24 cellular contexts compared by ENCODE assay signal in genomic region chr1:209861242-209861641, GRCh38. TPM values are rescaled to one million over a fixed set of nuclear protein-coding genes. Genes with fewer than 3 reads are reported as not detected.
DNase-seq lines count a peak whose midpoint lies in the region; ATAC-seq and TF ChIP-seq lines count a peak whose summit lies in the region.
"Had no signal": no experiment of that assay in that cellular context is flagged by ENCODE, and none has a peak within 500 bp of the region (broad histone marks: within the 10 kb centered on the region; RNA-seq: fewer than 3 reads in every experiment).

No MANE protein-coding gene starts in this region.

- no peak overlapping the region for H4K91ac ChIP-seq in H9 (ENCODE audit: insufficient read length, low read depth, low read length)

- DNase-seq in Calu3 = no peak
- no peak for DNase-seq in H9
- peak; percentile 61 for DNase-seq in NCI-H1694 treated with DMSO at 0.1 percent for 48 hours (lab: John Stamatoyannopoulos, UW)
- peak; percentile 7 to 24 for DNase-seq in erythroblast (lab: John Stamatoyannopoulos, UW)
- DNase-seq in activated CD4-positive, alpha-beta T cell treated with anti-CD3 and anti-CD28 coated beads, Interleukin-2, amount 10 ng/mL, durations not matched to agents 7 days and 5 days = no peak
- no peak for DNase-seq in dedifferentiated amniotic fluid mesenchymal stem cell (ENCODE audit: extremely low spot score)
- no peak for DNase-seq in upper lobe of right lung
- DNase-seq: COR-L47; DMS53; EL; HFFc6; Karpas-422; NCI-H1105 treated with DMSO at 0.1 percent for 48 hours; NCI-H187; NCI-H345; NCI-H526 treated with DMSO at 0.1 percent for 48 hours; NK-92 treated with Interleukin-12 subunit alpha and Interleukin-12 subunit beta, amount 100 ng/mL, for 24 hours; Peyer's patch had no signal

- H2AK5ac ChIP-seq in H9 (ENCODE audit: insufficient read length, low read length) = no peak overlapping the region

- H3K27ac ChIP-seq in H9 (ENCODE audit: insufficient read length, low read depth, low read length) = no peak overlapping the region
- H3K27ac ChIP-seq in upper lobe of right lung = no peak overlapping the region
- H3K27ac ChIP-seq: C4-2B, Peyer's patch had no signal

- H3K9ac ChIP-seq in H9 (ENCODE audit: extremely low read depth, insufficient read length, low read length) = peak overlapping the region; percentile 13

- H2BK12ac ChIP-seq in H9 (ENCODE audit: insufficient read length, low read depth, low read length) = no peak overlapping the region

- intact Hi-C loops in Calu3 (cut with micrococcal nuclease; ENCODE audit: unreplicated experiment) = loop anchor here (5.0 to 10.0 kb wide), 4 partner anchors 36 to 451 kb away; partner anchors contain the start of gene SYT14
- intact Hi-C loops in upper lobe of right lung (cut with DNase I) = no loop called here

- TF ChIP-seq POLR2A in erythroblast (IDR thresholded peaks at IDR 0.05; ENCODE audit: low read length) = no peak

- peaks cover 48% of the 10 kb centered on the region for H3K4me1 Mint-ChIP-seq in Calu3 (ENCODE audit: low read depth, unreplicated experiment)
- H3K4me1 Mint-ChIP-seq in H9 = peaks cover 33 to 36% of the 10 kb centered on the region in 2 experiments
- H3K4me1 Mint-ChIP-seq in activated CD4-positive, alpha-beta T cell treated with anti-CD3 and anti-CD28 coated beads, Interleukin-2, amount 10 ng/mL, durations not matched to agents 7 days and 5 days = no peaks in the 10 kb centered on the region

- H3K36me3 Mint-ChIP-seq in Calu3 (ENCODE audit: insufficient read depth, unreplicated experiment) (peaks cover 6% of the 10 kb centered on the region), H9 (ENCODE audit: insufficient read depth in 1 of 3, low read depth in 3 of 3) (peaks cover 0 to 8% (median 5%) of the 10 kb centered on the region in 3 experiments; a peak in 3 of 7 replicates)
- no peaks in the 10 kb centered on the region for H3K36me3 Mint-ChIP-seq in activated CD4-positive, alpha-beta T cell treated with anti-CD3 and anti-CD28 coated beads, Interleukin-2, amount 10 ng/mL, durations not matched to agents 7 days and 5 days (ENCODE audit: low read depth)

- H3K79me1 ChIP-seq in H9 (ENCODE audit: insufficient read depth, low read depth, low read length, poor library complexity, severe bottlenecking) = no peaks in the 10 kb centered on the region

- H3K9me3 Mint-ChIP-seq in Calu3 (ENCODE audit: low read depth, unreplicated experiment) = no peaks in the 10 kb centered on the region
- H3K9me3 Mint-ChIP-seq in H9 = peaks cover 0 to 2% of the 10 kb centered on the region in 2 experiments; a peak in 2 of 5 replicates
- H3K9me3 Mint-ChIP-seq in activated CD4-positive, alpha-beta T cell treated with anti-CD3 and anti-CD28 coated beads, Interleukin-2, amount 10 ng/mL, durations not matched to agents 7 days and 5 days = no peaks in the 10 kb centered on the region
- H3K9me3 Mint-ChIP-seq: HFFc6 had no signal

- H3K27me3 ChIP-seq in H9 (ENCODE audit: insufficient read depth, low read length) (no peaks in the 10 kb centered on the region), upper lobe of right lung (peaks cover 8% of the 10 kb centered on the region)
- H3K27me3 ChIP-seq: Peyer's patch had no signal

- H3K36me3 ChIP-seq in upper lobe of right lung = no peaks in the 10 kb centered on the region
- H3K36me3 ChIP-seq: Peyer's patch had no signal

- no peak overlapping the region for H3K56ac ChIP-seq in H9 (ENCODE audit: insufficient read length, low read depth, low read length)

- H4K8ac ChIP-seq in H9 (replicated peaks; ENCODE audit: insufficient read length, low read depth, low read length) = no peak overlapping the region

- H2BK5ac ChIP-seq in H9 (ENCODE audit: insufficient read length, low read length) = no peak overlapping the region

- no peaks in the 10 kb centered on the region for H3K79me2 ChIP-seq in H9 (ENCODE audit: insufficient read depth, low read length)

- no peak overlapping the region for H2BK120ac ChIP-seq in H9 (ENCODE audit: low read depth, low read length, poor library complexity, severe bottlenecking)

- no peaks in the 10 kb centered on the region for H4K20me1 ChIP-seq in H9 (ENCODE audit: control insufficient read depth, insufficient read depth, insufficient read length)

- ATAC-seq in upper lobe of right lung = no peak
- ATAC-seq: GM12878, Right ventricle myocardium inferior had no signal

- POLR2A ChIA-PET in activated CD4-positive, alpha-beta T cell treated with anti-CD3 and anti-CD28 coated beads, Interleukin-2, amount 10 ng/mL, durations not matched to agents 7 days and 5 days (lab: Charles Lee) = no interaction called here

- H3K9me3 ChIP-seq in H9 (ENCODE audit: control insufficient read depth, low read depth, low read length) = no peaks in the 10 kb centered on the region
- H3K9me3 ChIP-seq in upper lobe of right lung = no peaks in the 10 kb centered on the region
- H3K9me3 ChIP-seq: Peyer's patch had no signal

- no CpG with 5 or more reads among the region's 2 CpGs for WGBS in H9 (ENCODE audit: extremely low coverage, insufficient read length, low lambda C conversion rate)

- H2BK20ac ChIP-seq in H9 (ENCODE audit: low read depth, low read length, poor library complexity, severe bottlenecking) = no peak overlapping the region

- H2BK15ac ChIP-seq in H9 (ENCODE audit: low read depth, low read length) = no peak overlapping the region

- no peak overlapping the region for H3K14ac ChIP-seq in H9 (ENCODE audit: insufficient read depth, low read length)

- H3K4ac ChIP-seq in H9 (ENCODE audit: low read depth, low read length) = no peak overlapping the region

- H3K27ac Mint-ChIP-seq in Calu3 (ENCODE audit: unreplicated experiment) = peak overlapping the region; percentile 86
- no peak overlapping the region; a peak in 2 of 7 replicates for H3K27ac Mint-ChIP-seq in H9
- no peak overlapping the region for H3K27ac Mint-ChIP-seq in activated CD4-positive, alpha-beta T cell treated with anti-CD3 and anti-CD28 coated beads, Interleukin-2, amount 10 ng/mL, durations not matched to agents 7 days and 5 days
- H3K27ac Mint-ChIP-seq: HFFc6 had no signal

- CTCF ChIA-PET in Calu3 (lab: Charles Lee) = interaction anchor here (1.5 to 2.0 kb wide), 2 partner anchors 128 to 132 kb away, joined by 10 to 12 read pairs; no protein-coding TSS in a partner anchor
- CTCF ChIA-PET in activated CD4-positive, alpha-beta T cell treated with anti-CD3 and anti-CD28 coated beads, Interleukin-2, amount 10 ng/mL, durations not matched to agents 7 days and 5 days (lab: Charles Lee) = interaction anchor here (0.6 kb wide), 1 partner anchor 513 kb away, joined by 5 read pairs; no protein-coding TSS in a partner anchor

- BruUV-seq in Calu3 (replicated peaks; lab: Mats Ljungman, UMichigan) = no TSS peak

- H3K4me1 ChIP-seq in H9 (ENCODE audit: insufficient read depth, low read length) (peaks cover 18% of the 10 kb centered on the region), upper lobe of right lung (no peaks in the 10 kb centered on the region)
- H3K4me1 ChIP-seq: Peyer's patch had no signal

- no peaks in the 10 kb centered on the region for H3K27me3 Mint-ChIP-seq in Calu3 (ENCODE audit: unreplicated experiment)
- peaks cover 5% of the 10 kb centered on the region for H3K27me3 Mint-ChIP-seq in H9 (ENCODE audit: low read depth)
- H3K27me3 Mint-ChIP-seq in activated CD4-positive, alpha-beta T cell treated with anti-CD3 and anti-CD28 coated beads, Interleukin-2, amount 10 ng/mL, durations not matched to agents 7 days and 5 days = peaks cover 8% of the 10 kb centered on the region

- H3K4me3 ChIP-seq in upper lobe of right lung = no peak overlapping the region
- H3K4me3 ChIP-seq: GM12878, Peyer's patch had no signal

- H3K4me3 Mint-ChIP-seq in Calu3 (ENCODE audit: low read depth, unreplicated experiment) (no peak overlapping the region), H9 (no peak overlapping the region)
- H3K4me3 Mint-ChIP-seq in activated CD4-positive, alpha-beta T cell treated with anti-CD3 and anti-CD28 coated beads, Interleukin-2, amount 10 ng/mL, durations not matched to agents 7 days and 5 days = no peak overlapping the region
- H3K4me3 Mint-ChIP-seq: HFFc6 had no signal

- no peak overlapping the region for H2AFZ ChIP-seq in H9 (ENCODE audit: low read length)

- no peak overlapping the region for H3K23ac ChIP-seq in H9 (ENCODE audit: insufficient read length, low read depth, low read length)

- no peak overlapping the region for H3T11ph ChIP-seq in H9 (ENCODE audit: low read length)

- no peak overlapping the region for H3K4me2 ChIP-seq in H9 (ENCODE audit: insufficient read depth, insufficient read length, low read length)

- no peaks in the 10 kb centered on the region for H3K23me2 ChIP-seq in H9 (ENCODE audit: insufficient read length, low read depth, low read length, poor library complexity, severe bottlenecking)

- TF ChIP-seq CTCF in Calu3 (IDR thresholded peaks at IDR 0.05; ENCODE audit: unreplicated experiment) (no peak), H9 (conservative IDR thresholded peaks at IDR 0.05) (no peak), upper lobe of right lung (IDR thresholded peaks at IDR 0.05) (no peak)

- no peak overlapping the region for H3K18ac ChIP-seq in H9 (ENCODE audit: insufficient read length, low read depth, low read length)

- no peak overlapping the region for H4K5ac ChIP-seq in H9 (ENCODE audit: insufficient read length, low read depth, low read length)

RNA-seq across cellular contexts. Expression of gene UTP25, which starts 33.5 kb away (rescaled TPM):
- total RNA-seq in Calu3 (2022) (18.6 and 19.1 TPM in 2 replicates), H9 (2021) (12.9 TPM in 2 replicates), upper lobe of right lung (7.1 TPM)
- 1 to 10 TPM; 8.4 to 9.5 TPM for total RNA-seq in activated CD4-positive, alpha-beta T cell treated with anti-CD3 and anti-CD28 coated beads, Interleukin-2, amount 10 ng/mL, durations not matched to agents 7 days and 5 days

RNA-seq across cellular contexts. Expression of gene IRF6, which starts 55.3 kb away (rescaled TPM):
- total RNA-seq in Calu3 (2022) (44.1 and 51.2 TPM in 2 replicates), H9 (2021) (7.1 and 8.9 TPM in 2 replicates), upper lobe of right lung (17.9 TPM)
- not detected for total RNA-seq in activated CD4-positive, alpha-beta T cell treated with anti-CD3 and anti-CD28 coated beads, Interleukin-2, amount 10 ng/mL, durations not matched to agents 7 days and 5 days
- total RNA-seq: H4; SK-MEL-5; T-helper 2 cell treated with Interferon-gamma antibody and Interleukin-4, amounts not matched to agents 100 ng/mL and 5 ng/mL, for 36 hours had no signal

Comparison
In these comparisons a context has a peak if more than half of its experiments do, and no peak if none do; other contexts are left out.
1. DNase-seq: peak in NCI-H1694 treated with DMSO at 0.1 percent for 48 hours (single experiment) and erythroblast (2 of 2); none in Calu3 (single experiment), H9 (single experiment), activated CD4-positive, alpha-beta T cell treated with anti-CD3 and anti-CD28 coated beads, Interleukin-2, amount 10 ng/mL, durations not matched to agents 7 days and 5 days (single experiment), dedifferentiated amniotic fluid mesenchymal stem cell (single experiment) and upper lobe of right lung (single experiment).